28 cellular contexts compared by ENCODE assay signal in genomic region chr1:100767176-100767876, GRCh38. TPM values are rescaled to one million over a fixed set of nuclear protein-coding genes. Genes with fewer than 3 reads are reported as not detected.
DNase-seq lines count a peak whose midpoint lies in the region; ATAC-seq, FAIRE-seq and TF ChIP-seq lines count a peak whose summit lies in the region.
"Had no signal": no experiment of that assay in that cellular context is flagged by ENCODE, and none has a peak within 500 bp of the region (broad histone marks: within the 10 kb centered on the region; RNA-seq: fewer than 3 reads in every experiment).

No MANE protein-coding gene starts in this region.

- H3K4me1 Mint-ChIP-seq in astrocyte (ENCODE audit: low read depth, unreplicated experiment) = no peaks in the 10 kb centered on the region
- H3K4me1 Mint-ChIP-seq: immature natural killer cell had no signal

- no peak for FAIRE-seq in astrocyte (lab: Jason Lieb, UNC)
- FAIRE-seq in kidney (lab: Jason Lieb, UNC) = no peak
- FAIRE-seq: RCC 7860 had no signal

- H3K9me3 ChIP-seq in astrocyte (ENCODE audit: insufficient read depth, low read depth, low read length) = no peaks in the 10 kb centered on the region
- no peaks in the 10 kb centered on the region for H3K9me3 ChIP-seq in kidney (ENCODE audit: control insufficient read depth in 1 of 2, low read length in 2 of 2)
- H3K9me3 ChIP-seq: heart left ventricle, spleen, tibial nerve had no signal

- H2AFZ ChIP-seq in astrocyte (ENCODE audit: low read depth, low read length) = no peak overlapping the region

- H4K20me1 ChIP-seq in astrocyte (ENCODE audit: insufficient read depth, low read length) = no peaks in the 10 kb centered on the region

- CTCF ChIA-PET in GM10248 (lab: Yijun Ruan, JAX) = no interaction called here

- no peaks in the 10 kb centered on the region for H3K9me3 Mint-ChIP-seq in astrocyte (ENCODE audit: unreplicated experiment)
- H3K9me3 Mint-ChIP-seq: activated T-cell treated with anti-CD3 and anti-CD28 coated beads, Interleukin-2, amount 50 U/mL, for 4 hours; CD8-positive, alpha-beta T cell; immature natural killer cell; stimulated activated naive CD8-positive, alpha-beta T cell treated with anti-CD3 and anti-CD28 coated beads, Interleukin-15, Interleukin-2, amounts not matched to agents 100 ng/mL and 50 ng/mL, for 24 hours; T-helper 2 cell treated with Interferon-gamma antibody and Interleukin-4, amounts not matched to agents 5 μg/mL and 100 μg/mL, for 36 hours had no signal

- H3K36me3 ChIP-seq in astrocyte (ENCODE audit: insufficient read depth, low read length) = no peaks in the 10 kb centered on the region
- H3K36me3 ChIP-seq in kidney (ENCODE audit: control insufficient read depth in 1 of 2, insufficient read depth in 2 of 2, low read length in 2 of 2) = no peaks in the 10 kb centered on the region
- H3K36me3 ChIP-seq: heart left ventricle, spleen, tibial nerve had no signal

- peak overlapping the region; percentile 43 for H3K4me2 ChIP-seq in astrocyte (ENCODE audit: low read length)

- TF ChIP-seq CTCF in astrocyte (IDR thresholded peaks at IDR 0.05; ENCODE audit: insufficient read depth, low read depth, low read length) (no peak), GM10248 (IDR thresholded peaks at IDR 0.05; ENCODE audit: control extremely low read depth, extremely low read depth, low read depth, missing control alignments) (no peak), kidney (IDR thresholded peaks at IDR 0.05; ENCODE audit: borderline replicate concordance, extremely low read depth, insufficient read depth) (no peak)

- no peak overlapping the region for H3K4me3 ChIP-seq in astrocyte (ENCODE audit: insufficient read depth, low read depth, low read length)
- H3K4me3 ChIP-seq in kidney (ENCODE audit: low read length in 2 of 2) = no peak overlapping the region
- H3K4me3 ChIP-seq: heart left ventricle, lung, SK-N-MC, spleen, tibial nerve had no signal

- peaks cover 1% of the 10 kb centered on the region for H3K27me3 Mint-ChIP-seq in astrocyte (ENCODE audit: low read depth, unreplicated experiment)

- H3K4me1 ChIP-seq in astrocyte (ENCODE audit: insufficient read depth, low read length) (peaks cover 5% of the 10 kb centered on the region), kidney (ENCODE audit: control insufficient read depth in 1 of 2, insufficient read depth in 1 of 2, low read depth in 1 of 2, low read length in 2 of 2) (no peaks in the 10 kb centered on the region)

- DNase-seq in DMS53 treated with DMSO at 0.1 percent for 48 hours (lab: John Stamatoyannopoulos, UW; ENCODE audit: unreplicated experiment) (peak; percentile 42), M059J (ENCODE audit: low read depth) (peak; percentile 66), astrocyte (ENCODE audit: low read depth) (peak; percentile 70), glomerular endothelial cell (ENCODE audit: extremely low read depth, low read depth, low spot score) (peak; percentile 14), GM10248 (ENCODE audit: extremely low spot score) (no peak), kidney (no peak)
- DNase-seq: activated naive CD4-positive, alpha-beta T cell treated with Interleukin-2 at 50 U/mL for 16 hours; activated T-cell treated with anti-CD3 and anti-CD28 coated beads, Interleukin-2, amount 50 U/mL, for 4 hours; amygdala; CD8-positive, alpha-beta T cell; DND-41; effector CD4-positive, alpha-beta T cell; heart left ventricle; immature natural killer cell; Kasumi-1; NCI-H1105 treated with DMSO at 0.1 percent for 48 hours; NCI-H82; spleen; stimulated activated CD4-positive, alpha-beta T cell treated with anti-CD3 and anti-CD28 coated beads, Interleukin-4, amount 100 ng/mL, for 24 hours had no signal

- H3K9ac ChIP-seq in astrocyte (ENCODE audit: low read length) (no peak overlapping the region), kidney (ENCODE audit: low read length in 2 of 2) (no peak overlapping the region)

- no peaks in the 10 kb centered on the region for H3K79me2 ChIP-seq in astrocyte (ENCODE audit: insufficient read depth, low read length)

- H3K27me3 ChIP-seq in astrocyte (ENCODE audit: insufficient read depth, low read length) = no peaks in the 10 kb centered on the region
- H3K27me3 ChIP-seq: heart left ventricle, spleen, tibial nerve had no signal

- no peak overlapping the region for H3K27ac Mint-ChIP-seq in astrocyte (ENCODE audit: unreplicated experiment)
- H3K27ac Mint-ChIP-seq: CD8-positive, alpha-beta T cell; immature natural killer cell; stimulated activated naive CD8-positive, alpha-beta T cell treated with anti-CD3 and anti-CD28 coated beads, Interleukin-15, Interleukin-2, amounts not matched to agents 100 ng/mL and 50 ng/mL, for 24 hours; T-helper 2 cell treated with Interferon-gamma antibody and Interleukin-4, amounts not matched to agents 5 μg/mL and 100 μg/mL, for 36 hours had no signal

- no peak overlapping the region for H3K4me3 Mint-ChIP-seq in astrocyte (ENCODE audit: unreplicated experiment)
- H3K4me3 Mint-ChIP-seq: activated T-cell treated with anti-CD3 and anti-CD28 coated beads, Interleukin-2, amount 50 U/mL, for 4 hours; CD8-positive, alpha-beta T cell; immature natural killer cell; stimulated activated naive CD8-positive, alpha-beta T cell treated with anti-CD3 and anti-CD28 coated beads, Interleukin-15, Interleukin-2, amounts not matched to agents 100 ng/mL and 50 ng/mL, for 24 hours; T-helper 2 cell treated with Interferon-gamma antibody and Interleukin-4, amounts not matched to agents 5 μg/mL and 100 μg/mL, for 36 hours had no signal

- POLR2A ChIA-PET in GM10248 (lab: Yijun Ruan, JAX) = no interaction called here

- no peaks in the 10 kb centered on the region for H3K36me3 Mint-ChIP-seq in astrocyte (ENCODE audit: low read depth, unreplicated experiment)
- H3K36me3 Mint-ChIP-seq: CD8-positive, alpha-beta T cell; immature natural killer cell had no signal

- ATAC-seq in HG03520 (IDR thresholded peaks at IDR 0.05; ENCODE audit: unreplicated experiment) = no peak
- no peak for ATAC-seq in GM21825 (IDR thresholded peaks at IDR 0.05; ENCODE audit: unreplicated experiment)
- ATAC-seq: activated T-cell treated with anti-CD3 and anti-CD28 coated beads, Interleukin-2, amount 50 U/mL, for 4 hours; CD8-positive, alpha-beta T cell; esophagus mucosa; heart left ventricle had no signal

- intact Hi-C loops in kidney (cut with DNase I) = no loop called here

- no peak overlapping the region for H3K27ac ChIP-seq in astrocyte (ENCODE audit: low read depth, low read length)
- H3K27ac ChIP-seq in kidney (ENCODE audit: low read depth in 2 of 2, low read length in 2 of 2) = no peak overlapping the region
- H3K27ac ChIP-seq: heart left ventricle, SK-N-MC, spleen, tibial nerve had no signal

RNA-seq across cellular contexts. Expression of gene VCAM1, which starts 47.8 kb away (rescaled TPM):
- total RNA-seq in M059J (2014; rRNA removed; shearing (Covaris generic)) = 2.8 and 5.0 TPM in 2 replicates
- total RNA-seq in astrocyte (3.2 and 4.6 TPM in 2 replicates), glomerular endothelial cell (61.9 and 66.7 TPM in 2 replicates), kidney (539 TPM)
- 46.0 TPM for polyA plus RNA-seq in kidney (ENCODE audit: insufficient read depth, low read depth, low replicate concordance)
- polyA plus RNA-seq: immature natural killer cell had no signal

Comparison
In these comparisons a context has a peak if more than half of its experiments do, and no peak if none do; other contexts are left out.
1. DNase-seq: peak in DMS53 treated with DMSO at 0.1 percent for 48 hours (single experiment), M059J (single experiment), astrocyte (single experiment) and glomerular endothelial cell (single experiment); none in GM10248 (single experiment) and kidney (single experiment).
2. RNA of gene VCAM1, which starts 47.8 kb away (total RNA-seq): 539 TPM in kidney (single experiment) and 61.9 to 66.7 TPM in glomerular endothelial cell; 2.8 to 5.0 TPM in M059J and 3.2 to 4.6 TPM in astrocyte; every median in the first group is over 10 times any median in the second.